Comparison of ENCODE assay signal across 8 cellular contexts in genomic region chr1:36160949-36161485, GRCh38. TPM values are rescaled to one million over a fixed set of nuclear protein-coding genes. Genes with fewer than 3 reads are reported as not detected.
DNase-seq lines count a peak whose midpoint lies in the region; TF ChIP-seq lines count a peak whose summit lies in the region.

No MANE protein-coding gene starts in this region.

- peak; percentile 16 for TF ChIP-seq CTCF in VCaP (conservative IDR thresholded peaks at IDR 0.05)
- TF ChIP-seq CTCF in kidney epithelial cell (IDR thresholded peaks at IDR 0.05; ENCODE audit: insufficient read depth, low read length, poor library complexity, severe bottlenecking), result peak; percentile 64

- no peaks in the 10 kb centered on the region for H3K27me3 ChIP-seq in kidney epithelial cell (ENCODE audit: control insufficient read depth, insufficient read depth, low read length)

- peak overlapping the region; percentile 46 for H3K4me3 ChIP-seq in kidney epithelial cell (ENCODE audit: low read depth, low read length)

- peaks cover 2% of the 10 kb centered on the region for H3K36me3 ChIP-seq in kidney epithelial cell (ENCODE audit: control insufficient read depth, insufficient read depth, low read length)

- in situ Hi-C loops in G401 (cut with HindIII; ENCODE audit: low sequenced_read_pairs) (loop anchor here (10.0 kb wide), 1 partner anchor 74 kb away; no protein-coding TSS in a partner anchor), KBM-7 (cut with MboI; ENCODE audit: low pct_unique_long_range_greater_than_20kb, low sequenced_read_pairs) (no loop called here)

- DNase-seq in G401 (ENCODE audit: low spot score) (peak; percentile 42), KBM-7 (peak; percentile 89), kidney epithelial cell (ENCODE audit: low read depth) (no peak), NCI-H2196 treated with DMSO at 0.1 percent for 48 hours (lab: John Stamatoyannopoulos, UW; ENCODE audit: unreplicated experiment) (no peak), dedifferentiated amniotic fluid mesenchymal stem cell (ENCODE audit: extremely low spot score) (no peak)
- DNase-seq in central memory CD4-positive, alpha-beta T cell, result peak; percentile 65
- peak; percentile 57 to 71 for DNase-seq in stimulated activated CD4-positive, alpha-beta T cell treated with anti-CD3 and anti-CD28 coated beads, Interleukin-15, amount 100 ng/mL, for 48 hours (ENCODE audit: low read depth in 2 of 2)

- H3K27ac ChIP-seq in VCaP, result peak overlapping the region; percentile 98

RNA-seq across cellular contexts. Expression of gene MAP7D1, which starts 5.1 kb away (rescaled TPM):
- total RNA-seq in G401 (2014; rRNA removed; shearing (Covaris generic)), result 117 and 127 TPM in 2 replicates
- total RNA-seq in kidney epithelial cell, result 183 and 236 TPM in 2 replicates

RNA-seq across cellular contexts. Expression of gene TRAPPC3, which starts 11.7 kb away (rescaled TPM):
- total RNA-seq in G401 (2014; rRNA removed; shearing (Covaris generic)), result 168 and 173 TPM in 2 replicates
- total RNA-seq in kidney epithelial cell, result 105 TPM in 2 replicates

RNA-seq across cellular contexts. Expression of gene COL8A2, which starts 36.0 kb away (rescaled TPM):
- total RNA-seq in G401 (2014; rRNA removed; shearing (Covaris generic)), result 0.47 TPM in 1 of 2 replicates, not detected in the other
- total RNA-seq in kidney epithelial cell, result 1.2 TPM in 2 replicates

Comparison
In these comparisons a context has a peak if more than half of its experiments do, and no peak if none do; other contexts are left out.
1. DNase-seq: peak in G401 (single experiment), KBM-7 (single experiment), central memory CD4-positive, alpha-beta T cell (single experiment) and stimulated activated CD4-positive, alpha-beta T cell treated with anti-CD3 and anti-CD28 coated beads, Interleukin-15, amount 100 ng/mL, for 48 hours (2 of 2); none in kidney epithelial cell (single experiment), NCI-H2196 treated with DMSO at 0.1 percent for 48 hours (single experiment) and dedifferentiated amniotic fluid mesenchymal stem cell (single experiment).